In the genomic region with DNA sequence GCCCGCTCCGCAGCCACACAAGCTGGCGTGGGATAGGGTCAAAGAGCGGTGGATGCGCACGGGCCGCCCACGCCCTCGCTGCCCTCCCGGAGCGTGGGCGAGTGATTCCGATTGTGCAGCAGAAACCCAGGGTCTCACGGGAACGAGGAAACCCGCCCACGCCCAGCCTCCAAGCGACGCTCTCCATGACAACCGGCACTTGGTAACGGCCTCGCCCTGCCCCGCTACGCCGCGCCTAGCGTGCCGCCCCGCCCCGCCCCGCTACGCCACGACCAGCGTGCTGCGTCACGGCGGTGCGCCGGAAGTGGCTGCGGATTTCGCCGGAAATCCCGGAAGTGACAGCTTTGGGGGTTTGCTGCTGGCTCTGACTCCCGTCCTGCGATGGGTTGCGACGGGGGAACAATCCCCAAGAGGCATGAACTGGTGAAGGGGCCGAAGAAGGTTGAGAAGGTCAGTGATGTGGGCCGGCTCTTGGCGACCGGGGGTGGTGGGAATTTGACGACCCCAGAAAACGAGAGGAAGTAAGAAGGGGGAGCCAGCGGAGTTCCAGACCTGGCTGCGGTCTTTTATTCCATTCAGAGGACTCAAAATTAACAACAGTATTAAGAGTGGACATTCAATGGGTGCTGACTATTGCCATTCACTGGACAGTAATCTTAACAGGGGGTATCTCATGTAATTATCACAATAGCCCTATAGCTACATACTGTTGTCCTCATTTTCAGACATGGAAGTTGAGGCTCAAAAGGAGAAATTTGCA, we compare ENCODE assay signal across 8 cellular contexts. TPM values are rescaled to one million over a fixed set of nuclear protein-coding genes. Genes with fewer than 3 reads are reported as not detected.
DNase-seq lines count a peak whose midpoint lies in the region; ATAC-seq, FAIRE-seq and TF ChIP-seq lines count a peak whose summit lies in the region.

A gene with protein sequence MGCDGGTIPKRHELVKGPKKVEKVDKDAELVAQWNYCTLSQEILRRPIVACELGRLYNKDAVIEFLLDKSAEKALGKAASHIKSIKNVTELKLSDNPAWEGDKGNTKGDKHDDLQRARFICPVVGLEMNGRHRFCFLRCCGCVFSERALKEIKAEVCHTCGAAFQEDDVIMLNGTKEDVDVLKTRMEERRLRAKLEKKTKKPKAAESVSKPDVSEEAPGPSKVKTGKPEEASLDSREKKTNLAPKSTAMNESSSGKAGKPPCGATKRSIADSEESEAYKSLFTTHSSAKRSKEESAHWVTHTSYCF (plus strand): TSS at position 311 of the 760 bp plus-strand sequence. CDS start 71 bp downstream, at position 382.

- DNase-seq in DMS79 treated with DMSO at 0.1 percent for 48 hours (lab: John Stamatoyannopoulos, UW) (peak; percentile 87), RCC 7860 (ENCODE audit: low spot score) (peak; percentile 83), esophagus squamous epithelium (lab: John Stamatoyannopoulos, UW) (peak; percentile 65), myocyte (ENCODE audit: low read depth) (peak; percentile 96)
- peak; percentile 96 to 98 for DNase-seq in activated T-cell treated with anti-CD3 and anti-CD28 coated beads, Interleukin-2, amount 50 U/mL, for 72 hours
- DNase-seq in stimulated activated CD8-positive, alpha-beta memory T cell treated with anti-CD3 and anti-CD28 coated beads, Interleukin-7, amount 100 ng/mL, for 4 hours (ENCODE audit: low read depth in 2 of 2) = peak; percentile 94 to 97

- peak in 1 of 4 donors; percentile 59 for TF ChIP-seq POLR2A in esophagus squamous epithelium (IDR thresholded peaks at IDR 0.05)

- H3K27ac ChIP-seq in KMS-11 = peak within 1 kb of the TSS; percentile 35; the same call in 1 of the 2 replicates
- peak within 1 kb of the TSS; percentile 90 to 95 (median 90) for H3K27ac ChIP-seq in esophagus squamous epithelium

- no peaks in the 10 kb centered on the region for H3K9me3 Mint-ChIP-seq in activated T-cell treated with anti-CD3 and anti-CD28 coated beads, Interleukin-2, amount 50 U/mL, for 72 hours

- H3K27me3 Mint-ChIP-seq in activated T-cell treated with anti-CD3 and anti-CD28 coated beads, Interleukin-2, amount 50 U/mL, for 72 hours (ENCODE audit: low read depth) = no peaks in the 10 kb centered on the region

- peak within 1 kb of the TSS; percentile 53 for H3K9ac ChIP-seq in KMS-11

- peak within 1 kb of the TSS; percentile 73 for H3K4me3 ChIP-seq in KMS-11 (IDR thresholded peaks at IDR 0.05; ENCODE audit: insufficient read depth, low read depth, low read length)
- peak within 1 kb of the TSS; percentile 59 to 85 (median 70) for H3K4me3 ChIP-seq in esophagus squamous epithelium

- no peak for FAIRE-seq in RCC 7860 (lab: Jason Lieb, UNC)

- H3K36me3 ChIP-seq in KMS-11 (ENCODE audit: insufficient read depth) (peaks cover 7% of the 10 kb centered on the region; the same call in 1 of the 2 replicates), esophagus squamous epithelium (peaks cover 0 to 29% (median under 1%) of the 10 kb centered on the region in 3 donors)

- H3K36me3 Mint-ChIP-seq in activated T-cell treated with anti-CD3 and anti-CD28 coated beads, Interleukin-2, amount 50 U/mL, for 72 hours (ENCODE audit: insufficient read depth in 2 of 2) = peaks cover 4 to 8% of the 10 kb centered on the region in 2 donors

- peaks cover 33% of the 10 kb centered on the region for H3K79me2 ChIP-seq in KMS-11 (ENCODE audit: insufficient read depth, low read depth)

- H3K9me3 ChIP-seq in esophagus squamous epithelium = no peaks in the 10 kb centered on the region

- H3K4me1 ChIP-seq in KMS-11 (ENCODE audit: low read depth, poor library complexity, severe bottlenecking) (peaks cover 17% of the 10 kb centered on the region), esophagus squamous epithelium (peaks cover 6 to 45% (median 12%) of the 10 kb centered on the region in 3 donors)

- H3K4me3 Mint-ChIP-seq in activated T-cell treated with anti-CD3 and anti-CD28 coated beads, Interleukin-2, amount 50 U/mL, for 72 hours = peak within 1 kb of the TSS; percentile 94 to 96

- H3K4me2 ChIP-seq in KMS-11 = peak within 1 kb of the TSS; percentile 94

- H4K20me1 ChIP-seq in KMS-11 (ENCODE audit: insufficient read depth) = no peaks in the 10 kb centered on the region

- peak within 1 kb of the TSS; percentile 99 for H3K27ac Mint-ChIP-seq in activated T-cell treated with anti-CD3 and anti-CD28 coated beads, Interleukin-2, amount 50 U/mL, for 72 hours

- intact Hi-C loops in esophagus squamous epithelium (cut with DNase I) = loop anchor here (10.0 kb wide), 1 partner anchor 74 kb away; a partner anchor contains a TSS

- H3K4me1 Mint-ChIP-seq in activated T-cell treated with anti-CD3 and anti-CD28 coated beads, Interleukin-2, amount 50 U/mL, for 72 hours (ENCODE audit: low read depth) = peaks cover 29% of the 10 kb centered on the region

- H3K27me3 ChIP-seq in KMS-11 (ENCODE audit: insufficient read depth, low read depth) (no peaks in the 10 kb centered on the region), esophagus squamous epithelium (no peaks in the 10 kb centered on the region)

- TF ChIP-seq CTCF in KMS-11 (conservative IDR thresholded peaks at IDR 0.05; ENCODE audit: low read depth, low read length) (no peak), esophagus squamous epithelium (IDR thresholded peaks at IDR 0.05) (peak in 1 of 6 experiments; percentile 35)

- ATAC-seq in GM21786 (IDR thresholded peaks at IDR 0.05; ENCODE audit: unreplicated experiment) = peak; percentile 98
- ATAC-seq in activated T-cell treated with anti-CD3 and anti-CD28 coated beads, Interleukin-2, amount 50 U/mL, for 72 hours (replicated peaks in 1 of 2) = peak; percentile 99 to 100

- WGBS in esophagus squamous epithelium, 2 donors = 0% methylated on average over 4 to 11 of the region's 55 CpGs

- peak within 1 kb of the TSS; percentile 98 for H2AFZ ChIP-seq in KMS-11 (ENCODE audit: low read depth)

RNA-seq across cellular contexts. Expression of the gene that starts here (rescaled TPM):
- total RNA-seq in activated T-cell treated with anti-CD3 and anti-CD28 coated beads, Interleukin-2, amount 50 U/mL, for 72 hours = 10 to 100 TPM; 80.8 to 82.7 TPM
- total RNA-seq in esophagus squamous epithelium (10 to 100 TPM; 40.3 to 53.6 (median 44.7) TPM), myocyte (81.3 and 92.0 TPM in 2 replicates)
- 121 TPM for polyA plus RNA-seq in myocyte (2012)

Comparison
In these comparisons a context has a peak if more than half of its experiments do, and no peak if none do; other contexts are left out.
1. Peak in every context shown above with its lines: DNase-seq, ATAC-seq, H3K4me3 ChIP-seq and H3K27ac ChIP-seq.